Comparison of ENCODE assay signal across 1 cellular context in genomic region chr19:35006342-35006998, GRCh38.
TF ChIP-seq lines count a peak whose summit lies in the region.

No MANE protein-coding gene starts in this region.

TF ChIP-seq in HepG2, 621 proteins besides CTCF, POLR2A, EP300 and RAD21 (continued from another document and continues in another):
- no peak for TF ChIP-seq SNAPC4 (CRISPR knock-in tag; IDR thresholded peaks at IDR 0.05)
- TF ChIP-seq GABPB1 (CRISPR knock-in tag; IDR thresholded peaks at IDR 0.05): no peak
- no peak for TF ChIP-seq MYPOP (CRISPR knock-in tag; IDR thresholded peaks at IDR 0.05)
- TF ChIP-seq ZNF737 (CRISPR knock-in tag; IDR thresholded peaks at IDR 0.05; ENCODE audit: borderline replicate concordance): no peak
- peak; percentile 98 for TF ChIP-seq TCF7 (IDR thresholded peaks at IDR 0.05; ENCODE audit: low read depth)
- no peak; the same call in 1 of the 2 replicates for TF ChIP-seq ZNF770 (CRISPR knock-in tag; IDR thresholded peaks at IDR 0.05)
- no peak for TF ChIP-seq THAP7 (CRISPR knock-in tag; IDR thresholded peaks at IDR 0.05)
- peak; percentile 75; the same call in 1 of the 2 replicates for TF ChIP-seq JUND (CRISPR knock-in tag; IDR thresholded peaks at IDR 0.05)
- TF ChIP-seq MIER2 (CRISPR knock-in tag; IDR thresholded peaks at IDR 0.05): peak; percentile 72; the same call in 1 of the 2 replicates
- no peak for TF ChIP-seq IKZF4 (CRISPR knock-in tag; IDR thresholded peaks at IDR 0.05; ENCODE audit: borderline replicate concordance, low read depth, not compliant biosample characterization)
- TF ChIP-seq HMGXB4 (CRISPR knock-in tag; IDR thresholded peaks at IDR 0.05; ENCODE audit: borderline replicate concordance in 1 of 2, low read depth in 1 of 2): peak; percentile 13 to 65; a peak in 3 of 4 replicates
- TF ChIP-seq HNRNPLL (IDR thresholded peaks at IDR 0.05; ENCODE audit: low read depth, low read length, poor library complexity, severe bottlenecking): no peak
- peak; percentile 71; the same call in 1 of the 2 replicates for TF ChIP-seq ZNF264 (CRISPR knock-in tag; IDR thresholded peaks at IDR 0.05)
- TF ChIP-seq ZFP41 (CRISPR knock-in tag; IDR thresholded peaks at IDR 0.05; ENCODE audit: borderline replicate concordance): no peak
- TF ChIP-seq ZFP36 (IDR thresholded peaks at IDR 0.05; ENCODE audit: borderline replicate concordance, low read depth, low read length, partially characterized antibody): no peak
- TF ChIP-seq ARNT (IDR thresholded peaks at IDR 0.05): no peak
- no peak for TF ChIP-seq ATRX (CRISPR knock-in tag; IDR thresholded peaks at IDR 0.05; ENCODE audit: borderline replicate concordance)
- no peak for TF ChIP-seq ZC3H13 (CRISPR knock-in tag; IDR thresholded peaks at IDR 0.05)
- TF ChIP-seq ZNF3 (CRISPR knock-in tag; IDR thresholded peaks at IDR 0.05): no peak
- TF ChIP-seq NFIC (IDR thresholded peaks at IDR 0.05; ENCODE audit: low read length): peak; percentile 81
- no peak for TF ChIP-seq EEA1 (CRISPR knock-in tag; IDR thresholded peaks at IDR 0.05; ENCODE audit: borderline replicate concordance)
- TF ChIP-seq SIN3A (IDR thresholded peaks at IDR 0.05; ENCODE audit: borderline replicate concordance, low read depth, low read length): 0 out of 2 replicates have a peak, but pooled peaks have one; percentile 47
- TF ChIP-seq MED13 (CRISPR knock-in tag; IDR thresholded peaks at IDR 0.05): peak; percentile 42; the same call in 1 of the 2 replicates
- no peak for TF ChIP-seq PCBP1 (IDR thresholded peaks at IDR 0.05; ENCODE audit: borderline replicate concordance, low read depth, low read length)
- TF ChIP-seq WIZ (CRISPR knock-in tag; IDR thresholded peaks at IDR 0.05): no peak
- no peak for TF ChIP-seq MNT (IDR thresholded peaks at IDR 0.05)
- TF ChIP-seq SNAPC2 (CRISPR knock-in tag; IDR thresholded peaks at IDR 0.05): no peak
- TF ChIP-seq ARID2 (CRISPR knock-in tag; IDR thresholded peaks at IDR 0.05; ENCODE audit: borderline replicate concordance): no peak
- no peak for TF ChIP-seq CBX1 (IDR thresholded peaks at IDR 0.05; ENCODE audit: low read depth)
- no peak for TF ChIP-seq ZNF576 (CRISPR knock-in tag; IDR thresholded peaks at IDR 0.05)
- no peak for TF ChIP-seq FUBP1 (CRISPR knock-in tag; IDR thresholded peaks at IDR 0.05; ENCODE audit: borderline replicate concordance)
- peak; percentile 96 for TF ChIP-seq HOXA5 (CRISPR knock-in tag; IDR thresholded peaks at IDR 0.05)
- TF ChIP-seq ZNF678 (CRISPR knock-in tag; IDR thresholded peaks at IDR 0.05): no peak
- peak; percentile 93 for TF ChIP-seq TEAD3 (CRISPR knock-in tag; optimal IDR thresholded peaks at IDR 0.05; ENCODE audit: borderline replicate concordance)
- TF ChIP-seq ZNF800 (CRISPR knock-in tag; IDR thresholded peaks at IDR 0.05): peak; percentile 34; the same call in 1 of the 2 replicates
